9 cellular contexts compared by ENCODE assay signal in the genomic region with DNA sequence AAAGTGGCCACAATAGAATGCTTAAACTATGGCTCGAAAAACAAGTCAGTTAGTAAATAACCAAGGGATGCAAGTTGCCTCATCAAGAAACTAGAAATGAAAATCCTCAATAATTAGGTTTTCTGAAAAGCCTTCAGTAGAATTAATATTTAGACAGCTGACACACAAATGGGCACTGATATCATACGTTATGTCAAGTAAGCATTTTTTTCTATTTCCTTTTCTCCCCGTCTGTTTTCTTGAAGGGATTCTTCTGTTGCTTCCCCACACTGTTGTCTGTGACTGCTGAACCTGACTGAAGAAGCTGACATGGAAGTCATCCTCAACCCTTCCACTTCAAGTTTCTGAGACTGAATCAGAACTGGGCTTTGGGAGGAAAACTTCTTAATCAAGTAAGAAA.
"Had no signal": no experiment of that assay in that cellular context is flagged by ENCODE, and none has a peak within 500 bp of the region (broad histone marks: within the 10 kb centered on the region; RNA-seq: fewer than 3 reads in every experiment).

No MANE protein-coding gene starts in this region.

- H3K27ac ChIP-seq: KMS-11 had no signal

- H3K4me3 ChIP-seq: HAP-1 had no signal

- H3K4me3 Mint-ChIP-seq: HFFc6 had no signal

- H3K4me2 ChIP-seq: KMS-11 had no signal

- H3K4me1 ChIP-seq: HAP-1 had no signal

- H3K36me3 ChIP-seq: HAP-1 had no signal

- H3K9ac ChIP-seq: KMS-11 had no signal

- H3K27ac Mint-ChIP-seq: HFFc6 had no signal

- FAIRE-seq: HTR-8/SVneo had no signal

- DNase-seq: GOT3, H7, HFFc6, Karpas-422, KBM-7 had no signal

- H3K9me3 ChIP-seq: HAP-1 had no signal

- ATAC-seq: HCT116 had no signal
